ENCODE assay signal across 22 cellular contexts in genomic region chr17:49548051-49548505, GRCh38. TPM values are rescaled to one million over a fixed set of nuclear protein-coding genes. Genes with fewer than 3 reads are reported as not detected.
A peak's percentile ranks its signal among the peaks of the same experiment; 100 is the strongest.
DNase-seq lines count a peak whose midpoint lies in the region; ATAC-seq and TF ChIP-seq lines count a peak whose summit lies in the region.
"Had no signal": no experiment of that assay in that cellular context is flagged by ENCODE, and none has a peak within 500 bp of the region (broad histone marks: within the 10 kb centered on the region; RNA-seq: fewer than 3 reads in every experiment).

No MANE protein-coding gene starts in this region.

- intact Hi-C loops in mammary epithelial cell (cut with micrococcal nuclease) = loop anchor here (1.0 to 2.0 kb wide), 3 partner anchors 25 to 113 kb away; no protein-coding TSS in a partner anchor
- intact Hi-C loops in breast epithelium (cut with DNase I; ENCODE audit: low total_unique reads) = loop anchor here (5.0 kb wide), 2 partner anchors 111 to 331 kb away; no protein-coding TSS in a partner anchor
- intact Hi-C loops in cardiac septum (cut with DNase I) = loop anchor here (2.0 to 5.0 kb wide), 2 partner anchors 36 to 113 kb away; no protein-coding TSS in a partner anchor
- intact Hi-C loops in colonic mucosa (cut with DNase I) = no loop called here
- intact Hi-C loops in prostate gland (cut with DNase I) = no loop called here

- H3K4me3 ChIP-seq in mammary epithelial cell (replicated peaks in 1 of 3; ENCODE audit: insufficient read depth in 1 of 3, low read depth in 2 of 3, low read length in 3 of 3) (no peak overlapping the region), breast epithelium (no peak overlapping the region), colonic mucosa (no peak overlapping the region), prostate gland (no peak overlapping the region), GM23248 (no peak overlapping the region)
- H3K4me3 ChIP-seq: lung, sigmoid colon had no signal

- no peak for TF ChIP-seq POLR2A in breast epithelium (IDR thresholded peaks at IDR 0.05)
- no peak for TF ChIP-seq POLR2A in prostate gland (IDR thresholded peaks at IDR 0.05)

- H3K9ac ChIP-seq in mammary epithelial cell (ENCODE audit: insufficient read depth, low read length) (no peak overlapping the region), colonic mucosa (ENCODE audit: low read depth in 2 of 2, low read length in 2 of 2) (no peak overlapping the region), GM23248 (no peak overlapping the region)

- no peaks in the 10 kb centered on the region for H3K9me3 Mint-ChIP-seq in nephron

- 40% methylated on average over 10 of the region's 12 CpGs for WGBS in mammary epithelial cell (ENCODE audit: low coverage, missing lambda C conversion rate)
- 40% methylated on average over 12 of the region's 12 CpGs for WGBS in prostate gland
- WGBS in GM23248 (ENCODE audit: low coverage in 1 of 2, low lambda C conversion rate in 2 of 2, missing lambda C conversion rate in 2 of 2), 2 experiments = 40 to 52% methylated on average over 11 to 12 of the region's 12 CpGs

- peaks cover 5% of the 10 kb centered on the region for H3K27me3 Mint-ChIP-seq in nephron (ENCODE audit: low read depth)
- H3K27me3 Mint-ChIP-seq: activated naive CD8-positive, alpha-beta T cell treated with anti-CD3 and anti-CD28 coated beads for 36 hours had no signal

- H3K4me2 ChIP-seq in mammary epithelial cell (ENCODE audit: insufficient read depth, low read depth, low read length) (no peak overlapping the region), GM23248 (ENCODE audit: unreplicated experiment) (no peak overlapping the region)

- H3K4me1 ChIP-seq in mammary epithelial cell (ENCODE audit: insufficient read depth, low read length) (peaks cover 24% of the 10 kb centered on the region), breast epithelium (peaks cover 0 to 9% of the 10 kb centered on the region in 2 donors), colonic mucosa (no peaks in the 10 kb centered on the region), prostate gland (replicated peaks) (peaks cover 6% of the 10 kb centered on the region), GM23248 (ENCODE audit: insufficient read depth) (no peaks in the 10 kb centered on the region)

- H3K9me3 ChIP-seq in mammary epithelial cell (replicated peaks; ENCODE audit: insufficient read depth, low read length) (no peaks in the 10 kb centered on the region), breast epithelium (no peaks in the 10 kb centered on the region), colonic mucosa (no peaks in the 10 kb centered on the region), prostate gland (no peaks in the 10 kb centered on the region), GM23248 (ENCODE audit: low read depth) (no peaks in the 10 kb centered on the region)
- H3K9me3 ChIP-seq: sigmoid colon had no signal

- H3K79me2 ChIP-seq in mammary epithelial cell (ENCODE audit: insufficient read depth, low read length) (no peaks in the 10 kb centered on the region), GM23248 (ENCODE audit: insufficient read depth) (no peaks in the 10 kb centered on the region)

- H3K4me3 Mint-ChIP-seq in nephron = no peak overlapping the region
- H3K4me3 Mint-ChIP-seq: activated CD4-positive, alpha-beta T cell treated with anti-CD3 and anti-CD28 coated beads for 36 hours; activated CD8-positive, alpha-beta T cell treated with anti-CD3 and anti-CD28 coated beads, Interleukin-2, amount 10 ng/mL, durations not matched to agents 7 days and 5 days; activated naive CD8-positive, alpha-beta T cell treated with anti-CD3 and anti-CD28 coated beads for 36 hours; CD4-positive, alpha-beta memory T cell; stimulated activated naive B cell treated with anti-CD40 and anti-IgM and Interleukin-4, amounts not matched to agents 10 μg/mL and 1 μg/mL and 100 μg/mL, for 72 hours had no signal

- H3K9me2 ChIP-seq in GM23248 (ENCODE audit: insufficient read depth) = no peaks in the 10 kb centered on the region

- no peak for ATAC-seq in HG03565 (IDR thresholded peaks at IDR 0.05; ENCODE audit: unreplicated experiment)
- ATAC-seq: activated CD8-positive, alpha-beta T cell treated with anti-CD3 and anti-CD28 coated beads, Interleukin-2, amount 10 ng/mL, durations not matched to agents 7 days and 5 days had no signal

- H3K36me3 ChIP-seq in mammary epithelial cell (ENCODE audit: insufficient read depth, low read length) (no peaks in the 10 kb centered on the region), breast epithelium (no peaks in the 10 kb centered on the region), colonic mucosa (no peaks in the 10 kb centered on the region), prostate gland (no peaks in the 10 kb centered on the region), GM23248 (ENCODE audit: low read depth) (no peaks in the 10 kb centered on the region)
- H3K36me3 ChIP-seq: sigmoid colon had no signal

- dilution Hi-C loops in mammary epithelial cell (cut with HindIII; ENCODE audit: low sequenced_read_pairs) = no loop called here

- peak overlapping the region; percentile 82 to 95 (median 90) for H3K27ac Mint-ChIP-seq in nephron
- H3K27ac Mint-ChIP-seq: activated CD4-positive, alpha-beta T cell treated with anti-CD3 and anti-CD28 coated beads for 36 hours; activated CD8-positive, alpha-beta T cell treated with anti-CD3 and anti-CD28 coated beads, Interleukin-2, amount 10 ng/mL, durations not matched to agents 7 days and 5 days; activated naive CD8-positive, alpha-beta T cell treated with anti-CD3 and anti-CD28 coated beads for 36 hours; stimulated activated naive B cell treated with anti-CD40 and anti-IgM and Interleukin-4, amounts not matched to agents 10 μg/mL and 1 μg/mL and 100 μg/mL, for 72 hours had no signal

- H3F3A ChIP-seq in GM23248 (ENCODE audit: insufficient read depth) = no peaks in the 10 kb centered on the region

- TF ChIP-seq CTCF in mammary epithelial cell (conservative IDR thresholded peaks at IDR 0.05 in 1 of 2, IDR thresholded peaks at IDR 0.05 in 1 of 2; ENCODE audit: extremely low read depth in 1 of 2, insufficient read depth in 1 of 2, low read depth in 1 of 2, low read length in 2 of 2) = no peak
- no peak for TF ChIP-seq CTCF in breast epithelium (IDR thresholded peaks at IDR 0.05)
- no peak for TF ChIP-seq CTCF in nephron (IDR thresholded peaks at IDR 0.05; ENCODE audit: unreplicated experiment in 3 of 3)
- no peak for TF ChIP-seq CTCF in colonic mucosa (IDR thresholded peaks at IDR 0.05)
- no peak for TF ChIP-seq CTCF in prostate gland (IDR thresholded peaks at IDR 0.05)

- H3K27ac ChIP-seq in mammary epithelial cell (ENCODE audit: insufficient read depth, low read depth, low read length) (no peak overlapping the region), breast epithelium (no peak overlapping the region), colonic mucosa (no peak overlapping the region), prostate gland (peak overlapping the region in 1 of 2 donors; percentile 31), GM23248 (no peak overlapping the region)
- H3K27ac ChIP-seq: 22Rv1, sigmoid colon had no signal

- no TSS peak for BruUV-seq in mammary epithelial cell (replicated peaks; lab: Mats Ljungman, UMichigan)

- H4K20me1 ChIP-seq in mammary epithelial cell (ENCODE audit: insufficient read depth, low read length) (no peaks in the 10 kb centered on the region), GM23248 (ENCODE audit: insufficient read depth) (no peaks in the 10 kb centered on the region)

- H3K36me3 Mint-ChIP-seq in nephron (ENCODE audit: low read depth) = no peaks in the 10 kb centered on the region
- H3K36me3 Mint-ChIP-seq: activated naive CD8-positive, alpha-beta T cell treated with anti-CD3 and anti-CD28 coated beads for 36 hours; CD4-positive, alpha-beta memory T cell had no signal

- H3K27me3 ChIP-seq in mammary epithelial cell (ENCODE audit: insufficient read depth, low read length) (no peaks in the 10 kb centered on the region), breast epithelium (no peaks in the 10 kb centered on the region), colonic mucosa (no peaks in the 10 kb centered on the region), prostate gland (replicated peaks; ENCODE audit: insufficient read depth) (no peaks in the 10 kb centered on the region), GM23248 (replicated peaks; ENCODE audit: insufficient read depth) (peaks cover 2% of the 10 kb centered on the region; the same call in 1 of the 2 replicates)
- H3K27me3 ChIP-seq: sigmoid colon had no signal

- in situ Hi-C loops in mammary epithelial cell (cut with MboI; ENCODE audit: low sequenced_read_pairs in 2 of 2) (loop anchor here in 1 of 2 donors (5.0 kb wide), 2 partner anchors 51 to 111 kb away; partner anchors contain the start of gene NGFR), GM23248 (cut with MboI) (loop anchor here (5.0 kb wide), 1 partner anchor 111 kb away; no protein-coding TSS in a partner anchor)

- CTCF ChIA-PET in mammary epithelial cell (lab: Charles Lee; ENCODE audit: low non-redundant PET) = no interaction called here

- peaks cover 74% of the 10 kb centered on the region for H3K4me1 Mint-ChIP-seq in nephron
- H3K4me1 Mint-ChIP-seq: activated CD4-positive, alpha-beta T cell treated with anti-CD3 and anti-CD28 coated beads for 36 hours; activated naive CD8-positive, alpha-beta T cell treated with anti-CD3 and anti-CD28 coated beads for 36 hours; CD4-positive, alpha-beta memory T cell had no signal

- DNase-seq in mammary epithelial cell (no peak), breast epithelium (ENCODE audit: low spot score in 2 of 2) (no peak), cardiac septum (ENCODE audit: low spot score) (peak; percentile 68), colonic mucosa (no peak), prostate gland (ENCODE audit: low spot score) (no peak), GM23248 (no peak)
- DNase-seq: activated CD8-positive, alpha-beta T cell treated with anti-CD3 and anti-CD28 coated beads, Interleukin-2, amount 10 ng/mL, durations not matched to agents 7 days and 5 days; activated effector memory CD4-positive, alpha-beta T cell treated with anti-CD3 and anti-CD28 coated beads, Interleukin-2, amount 50 U/mL, for 16 hours; activated naive CD8-positive, alpha-beta T cell treated with anti-CD3 and anti-CD28 coated beads for 36 hours; CD4-positive, alpha-beta memory T cell; central memory CD4-positive, alpha-beta T cell; NCI-H774; sigmoid colon; stimulated activated naive B cell treated with anti-CD40 and anti-IgM and Interleukin-4, amounts not matched to agents 10 μg/mL and 1 μg/mL and 100 μg/mL, for 72 hours had no signal

- peak overlapping the region; percentile 81 for H2AFZ ChIP-seq in mammary epithelial cell (ENCODE audit: low read depth, low read length)
- no peak overlapping the region for H2AFZ ChIP-seq in GM23248

RNA-seq across cellular contexts. Expression of gene NXPH3, which starts 27.6 kb away (rescaled TPM):
- under 1 TPM; 0.33 to 0.35 TPM for total RNA-seq in mammary epithelial cell
- 0.23 TPM for polyA plus RNA-seq in mammary epithelial cell
- polyA minus RNA-seq in mammary epithelial cell = not detected
- 1 to 10 TPM; 3.5 to 7.5 (median 4.5) TPM for total RNA-seq in breast epithelium
- 4.4 TPM for total RNA-seq in cardiac septum
- 1 to 10 TPM in 1 of 2 donors, under 1 TPM in 1; 0.42 to 2.1 TPM for total RNA-seq in colonic mucosa
- 10 to 100 TPM in 1 of 2 donors, 1 to 10 TPM in 1; 4.7 to 15.5 TPM for total RNA-seq in prostate gland
- total RNA-seq in GM23248 (2014; rRNA removed; shearing (Covaris generic)) = 0.76 and 1.4 TPM in 2 replicates
- 0.30 TPM in 2 replicates for polyA plus RNA-seq in GM23248 (2016; fragmentation: Nextera tagmentation; extraction: Ambion mirVana)
- total RNA-seq: activated CD8-positive, alpha-beta T cell treated with anti-CD3 and anti-CD28 coated beads, Interleukin-2, amount 10 ng/mL, durations not matched to agents 7 days and 5 days; CD4-positive, alpha-beta memory T cell; MCF 10A; RPMI7951; T-helper 2 cell treated with Interferon-gamma antibody and Interleukin-4, amounts not matched to agents 100 ng/mL and 5 ng/mL, for 36 hours had no signal
- polyA plus RNA-seq: CD4-positive, alpha-beta memory T cell had no signal

RNA-seq across cellular contexts. Expression of gene NGFR, which starts 53.0 kb away (rescaled TPM):
- total RNA-seq in mammary epithelial cell = 10 to 100 TPM; 16.3 to 25.5 TPM
- 33.5 TPM for polyA plus RNA-seq in mammary epithelial cell
- 17.4 TPM for polyA minus RNA-seq in mammary epithelial cell
- 10 to 100 TPM in 2 of 3 donors, 1 to 10 TPM in 1; 3.4 to 27.8 (median 17.7) TPM for total RNA-seq in breast epithelium
- total RNA-seq in cardiac septum = 9.9 TPM
- 1 to 10 TPM in 1 of 2 donors, under 1 TPM in 1; 0.49 to 2.7 TPM for total RNA-seq in colonic mucosa
- 10 to 100 TPM; 30.1 to 34.4 TPM for total RNA-seq in prostate gland
- total RNA-seq in GM23248 (2014; rRNA removed; shearing (Covaris generic)) = 0.25 and 0.43 TPM in 2 replicates
- 0.60 and 0.81 TPM in 2 replicates for polyA plus RNA-seq in GM23248 (2016; fragmentation: Nextera tagmentation; extraction: Ambion mirVana)
- polyA plus RNA-seq: CD4-positive, alpha-beta memory T cell had no signal

Comparison
In these comparisons a context has a peak if more than half of its experiments do, and no peak if none do; other contexts are left out.
1. intact Hi-C loops: an anchor here in mammary epithelial cell (1.0 to 2.0 kb wide), breast epithelium (5.0 kb wide) and cardiac septum (2.0 to 5.0 kb wide); none called in colonic mucosa and prostate gland.